35 cellular contexts compared by ENCODE assay signal in the genomic region with DNA sequence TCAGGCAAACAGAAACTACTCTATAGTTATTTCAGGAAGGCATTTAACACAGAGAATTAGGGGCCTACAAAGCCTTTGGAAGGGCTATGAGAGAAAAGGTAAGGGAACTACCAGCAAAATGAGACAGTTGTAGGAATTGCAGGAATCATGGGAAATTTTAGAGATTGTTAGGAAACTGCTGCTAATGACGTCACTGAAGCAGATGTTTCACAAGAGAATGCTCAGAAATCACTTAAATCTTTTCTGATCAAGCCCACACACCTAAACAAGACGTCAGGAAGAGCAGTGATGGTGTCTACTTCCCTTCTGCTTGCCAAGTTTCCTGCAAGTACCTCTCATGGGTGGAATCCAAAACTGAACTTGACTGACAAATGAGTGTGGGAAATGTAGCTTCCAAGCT. TPM values are rescaled to one million over a fixed set of nuclear protein-coding genes. Genes with fewer than 3 reads are reported as not detected.
"Had no signal": no experiment of that assay in that cellular context is flagged by ENCODE, and none has a peak within 500 bp of the region (broad histone marks: within the 10 kb centered on the region; RNA-seq: fewer than 3 reads in every experiment).

No MANE protein-coding gene starts in this region.

- H3K9me3 ChIP-seq: body of pancreas, esophagus muscularis mucosa, gastrocnemius medialis had no signal

- H3K27ac ChIP-seq: body of pancreas, esophagus muscularis mucosa, foreskin keratinocyte, gastrocnemius medialis, WERI-Rb-1 had no signal

- H3K4me3 ChIP-seq: body of pancreas, esophagus muscularis mucosa, gastrocnemius medialis had no signal

- H3K27me3 ChIP-seq: body of pancreas, esophagus muscularis mucosa, foreskin keratinocyte had no signal

- DNase-seq: activated B cell treated with CpG ODN at 0.5 μM for 24 hours; activated CD4-positive, alpha-beta T cell treated with anti-CD3 and anti-CD28 coated beads for 48 hours; activated CD4-positive, alpha-beta T cell treated with anti-CD3 and anti-CD28 coated beads, Interleukin-2, amount 50 U/mL, for 1 hour; activated CD4-positive, alpha-beta T cell treated with anti-CD3 and anti-CD28 coated beads, Interleukin-2, amount 50 U/mL, for 48 hours; activated CD8-positive, alpha-beta memory T cell treated with anti-CD3 and anti-CD28 coated beads for 24 hours; activated CD8-positive, alpha-beta T cell treated with anti-CD3 and anti-CD28 coated beads for 36 hours; activated effector memory CD4-positive, alpha-beta T cell treated with Interleukin-2 at 50 U/mL for 16 hours; activated gamma-delta T cell treated with Interleukin-2 at 50 U/mL for 16 hours; activated naive CD4-positive, alpha-beta T cell treated with anti-CD3 and anti-CD28 coated beads, Interleukin-2, amount 50 U/mL, for 16 hours; activated naive CD4-positive, alpha-beta T cell treated with Interleukin-2 at 50 U/mL for 16 hours; activated T-cell treated with anti-CD3 and anti-CD28 coated beads, Interleukin-2, amount 50 U/mL, for 4 hours; amniotic stem cell; anterior cingulate cortex; body of pancreas; caudate nucleus; cortex of kidney; dermis blood vessel endothelial cell; effector CD4-positive, alpha-beta T cell; effector memory CD8-positive, alpha-beta T cell; erythroblast; foreskin keratinocyte; gastrocnemius medialis; glutamatergic neuron; SW 1271; T-cell; T1000; WERI-Rb-1 had no signal

- H3K36me3 ChIP-seq: esophagus muscularis mucosa, gastrocnemius medialis, WERI-Rb-1 had no signal

- ATAC-seq: activated CD4-positive, CD25-positive, alpha-beta regulatory T cell treated with anti-CD3 and anti-CD28 coated beads, Interleukin-2, amount 50 U/mL, for 24 hours; activated CD8-positive, alpha-beta T cell treated with anti-CD3 and anti-CD28 coated beads for 36 hours; activated T-cell treated with anti-CD3 and anti-CD28 coated beads, Interleukin-2, amount 50 U/mL, for 4 hours; activated T-helper 17 cell treated with anti-CD3 and anti-CD28 coated beads, Interleukin-2, amount 50 U/mL, for 72 hours; body of pancreas; effector memory CD8-positive, alpha-beta T cell; foreskin keratinocyte; gastrocnemius medialis; T-cell had no signal

- FAIRE-seq: colon had no signal

- H3K4me1 ChIP-seq: body of pancreas, esophagus muscularis mucosa, foreskin keratinocyte, gastrocnemius medialis had no signal

RNA-seq across cellular contexts. Expression of a gene that starts 5.1 kb away (rescaled TPM):
- total RNA-seq: activated B cell treated with CpG ODN at 0.5 μM for 24 hours; activated CD8-positive, alpha-beta T cell treated with anti-CD3 and anti-CD28 coated beads for 36 hours; activated T-cell treated with anti-CD3 and anti-CD28 coated beads, Interleukin-2, amount 50 U/mL, for 4 hours; activated T-helper 17 cell treated with anti-CD3 and anti-CD28 coated beads, Interleukin-2, amount 50 U/mL, for 72 hours; body of pancreas; chondrocyte; dermis blood vessel endothelial cell; esophagus muscularis mucosa; fibroblast of lung; foreskin keratinocyte; gastrocnemius medialis; T-cell; T-helper 2 cell treated with Interferon-gamma antibody and Interleukin-4, amounts not matched to agents 100 ng/mL and 5 ng/mL, for 36 hours had no signal
- polyA plus RNA-seq: adipose tissue, fibroblast of lung, foreskin keratinocyte had no signal
